ENCODE assay signal across 1 cellular context in the genomic region with DNA sequence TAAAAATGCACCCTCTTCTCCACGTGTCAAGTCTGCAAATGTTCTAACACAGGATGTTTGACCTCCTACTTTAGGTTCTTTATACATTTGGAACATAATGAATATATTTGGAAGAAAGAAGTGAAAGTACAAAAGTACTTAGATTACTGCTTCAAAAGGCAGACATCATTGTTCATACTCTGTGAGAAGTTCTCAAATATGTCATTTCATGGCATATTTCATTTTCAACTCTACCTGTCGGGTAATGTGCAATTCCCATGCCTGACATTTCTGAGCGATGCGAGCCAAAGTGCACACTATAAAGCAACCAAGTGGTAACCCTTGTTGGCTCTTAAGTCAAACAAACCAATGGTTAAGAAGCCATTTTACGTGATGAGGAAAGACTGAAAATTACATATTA.
TF ChIP-seq lines count a peak whose summit lies in the region.

No MANE protein-coding gene starts in this region.

TF ChIP-seq in GM12878, 131 proteins besides CTCF, POLR2A, EP300 and RAD21 (continued from another document):
- no peak for TF ChIP-seq TCF3 (IDR thresholded peaks at IDR 0.05; ENCODE audit: borderline replicate concordance, insufficient read depth, low read depth, low read length)
